In genomic region chr1:5267603-5268235, GRCh38 we compare ENCODE assay signal across 20 cellular contexts.
DNase-seq lines count a peak whose midpoint lies in the region; ATAC-seq lines count a peak whose summit lies in the region.
"Had no signal": no experiment of that assay in that cellular context is flagged by ENCODE, and none has a peak within 500 bp of the region (broad histone marks: within the 10 kb centered on the region; RNA-seq: fewer than 3 reads in every experiment).

No MANE protein-coding gene starts in this region.

- H3K9ac ChIP-seq in iPS-20b (ENCODE audit: low read depth, low read length): 0 out of 2 replicates have a peak overlapping the region, but pooled peaks have one; percentile 11
- H3K9ac ChIP-seq in neuronal stem cell (ENCODE audit: low read depth, low read length, poor library complexity): no peak overlapping the region
- H3K9ac ChIP-seq: BLaER1 had no signal

- H2BK120ac ChIP-seq in neuronal stem cell (ENCODE audit: low read depth, low read length): no peak overlapping the region

- H3K4me1 ChIP-seq in iPS-20b (ENCODE audit: insufficient read depth, low read length) (peaks cover 3% of the 10 kb centered on the region; the same call in 1 of the 2 replicates), neuronal stem cell (ENCODE audit: control insufficient read depth in 2 of 2, insufficient read depth in 1 of 2, low read depth in 1 of 2, low read length in 2 of 2) (peaks cover 0 to 9% of the 10 kb centered on the region in 2 donors)
- H3K4me1 ChIP-seq: BLaER1, SJSA1 had no signal

- H2BK15ac ChIP-seq in neuronal stem cell (ENCODE audit: low read length): no peak overlapping the region

- H3K14ac ChIP-seq in neuronal stem cell (ENCODE audit: low read length): no peak overlapping the region

- no peak overlapping the region for H4K8ac ChIP-seq in neuronal stem cell (ENCODE audit: low read depth, low read length)

- ATAC-seq in GM18498 (IDR thresholded peaks at IDR 0.05; ENCODE audit: unreplicated experiment): no peak

- WGBS in neuronal stem cell (ENCODE audit: extremely low coverage in 2 of 2, insufficient read length in 2 of 2, insufficient replicate concordance in 1 of 2), 2 donors: no CpG with 5 or more reads among the region's 14 CpGs

- H3K27ac ChIP-seq in iPS-20b (ENCODE audit: low read length) (no peak overlapping the region), neuronal stem cell (replicated peaks; ENCODE audit: low read length) (no peak overlapping the region)
- H3K27ac ChIP-seq: BLaER1, SJSA1 had no signal

- peaks cover 7% of the 10 kb centered on the region for H3K27me3 ChIP-seq in iPS-20b (ENCODE audit: insufficient read depth, low read length)
- no peaks in the 10 kb centered on the region for H3K27me3 ChIP-seq in neuronal stem cell (ENCODE audit: control insufficient read depth in 3 of 3, insufficient read depth in 3 of 3, low read depth in 1 of 3, low read length in 3 of 3)
- H3K27me3 ChIP-seq: BLaER1, SJSA1 had no signal

- H3K4ac ChIP-seq in neuronal stem cell (ENCODE audit: low read length): no peak overlapping the region

- no peak overlapping the region for H3K18ac ChIP-seq in neuronal stem cell (ENCODE audit: low read length)

- H2AK5ac ChIP-seq in neuronal stem cell (ENCODE audit: low read depth, low read length): no peak overlapping the region

- H3K36me3 ChIP-seq in iPS-20b (ENCODE audit: insufficient read depth, low read depth, low read length) (no peaks in the 10 kb centered on the region), neuronal stem cell (replicated peaks in 1 of 2; ENCODE audit: control insufficient read depth in 2 of 2, insufficient read depth in 2 of 2, low read length in 2 of 2) (no peaks in the 10 kb centered on the region)
- H3K36me3 ChIP-seq: BLaER1, SJSA1 had no signal

- H2BK5ac ChIP-seq in neuronal stem cell (ENCODE audit: low read length): no peak overlapping the region

- DNase-seq in activated effector memory CD4-positive, alpha-beta T cell treated with anti-CD3 and anti-CD28 coated beads, Interleukin-2, amount 50 U/mL, for 16 hours: peak; percentile 41
- no peak for DNase-seq in activated effector memory CD4-positive, alpha-beta T cell treated with Interleukin-2 at 50 U/mL for 16 hours
- DNase-seq in NCI-H82 treated with DMSO at 0.1 percent for 48 hours (lab: John Stamatoyannopoulos, UW; ENCODE audit: unreplicated experiment): peak; percentile 22
- peak; percentile 30 for DNase-seq in neuronal stem cell (ENCODE audit: low spot score)
- no peak for DNase-seq in CD1c-positive myeloid dendritic cell (ENCODE audit: extremely low spot score)
- DNase-seq in GDM1 (lab: John Stamatoyannopoulos, UW): no peak
- DNase-seq: CD8-positive, alpha-beta memory T cell; DMS79 treated with DMSO at 0.1 percent for 48 hours; GF-D8; HCEC 1CT; KBM-7; NCI-H1436; NCI-H2029; NCI-H2171; NCI-H446 treated with DMSO at 0.1 percent for 48 hours; NCI-H748 treated with DMSO at 0.1 percent for 48 hours had no signal

- no peak overlapping the region for H3K4me2 ChIP-seq in neuronal stem cell (ENCODE audit: insufficient read depth, low read length, poor library complexity, severe bottlenecking)
- H3K4me2 ChIP-seq: BLaER1 had no signal

- no peak overlapping the region for H2BK12ac ChIP-seq in neuronal stem cell (ENCODE audit: low read length)

- H3K23ac ChIP-seq in neuronal stem cell (ENCODE audit: low read depth, low read length, poor library complexity): no peak overlapping the region

- H3K4me3 ChIP-seq in iPS-20b (ENCODE audit: low read length) (peak overlapping the region; percentile 27; the same call in 1 of the 2 replicates), neuronal stem cell (ENCODE audit: low read length in 2 of 2) (no peak overlapping the region)
- H3K4me3 ChIP-seq: BLaER1, SJSA1 had no signal

- H2AFZ ChIP-seq in neuronal stem cell (ENCODE audit: low read length): no peak overlapping the region

- no peaks in the 10 kb centered on the region for H3K79me1 ChIP-seq in neuronal stem cell (ENCODE audit: low read depth, low read length)

- H3K9me3 ChIP-seq in iPS-20b (ENCODE audit: insufficient read depth, low read depth, low read length) (peaks cover 5% of the 10 kb centered on the region; the same call in 1 of the 2 replicates), neuronal stem cell (replicated peaks in 1 of 2; ENCODE audit: control insufficient read depth in 2 of 2, insufficient read depth in 1 of 2, low read depth in 1 of 2, low read length in 2 of 2) (peaks cover 0 to 3% of the 10 kb centered on the region in 2 donors)

- no peak overlapping the region for H4K91ac ChIP-seq in neuronal stem cell (ENCODE audit: low read depth, low read length, poor library complexity)

Comparison
In these comparisons a context has a peak if more than half of its experiments do, and no peak if none do; other contexts are left out.
1. DNase-seq: peak in activated effector memory CD4-positive, alpha-beta T cell treated with anti-CD3 and anti-CD28 coated beads, Interleukin-2, amount 50 U/mL, for 16 hours (single experiment), NCI-H82 treated with DMSO at 0.1 percent for 48 hours (single experiment) and neuronal stem cell (single experiment); none in activated effector memory CD4-positive, alpha-beta T cell treated with Interleukin-2 at 50 U/mL for 16 hours (single experiment), CD1c-positive myeloid dendritic cell (single experiment) and GDM1 (single experiment).